ENCODE assay signal across 8 cellular contexts in genomic region chr7:128904381-128905197, GRCh38. TPM values are rescaled to one million over a fixed set of nuclear protein-coding genes. Genes with fewer than 3 reads are reported as not detected.
DNase-seq lines count a peak whose midpoint lies in the region; ATAC-seq, FAIRE-seq and TF ChIP-seq lines count a peak whose summit lies in the region.

No MANE protein-coding gene starts in this region.

- H3K9me3 ChIP-seq in HCT116 (ENCODE audit: control insufficient read depth in 1 of 2, insufficient read depth in 1 of 2, low read depth in 1 of 2, low read length in 2 of 2) (no peaks in the 10 kb centered on the region), K562 (replicated peaks; ENCODE audit: control insufficient read depth, insufficient read depth, low read depth, low read length) (peaks cover 2% of the 10 kb centered on the region; the same call in 1 of the 2 replicates)

- FAIRE-seq in K562 (lab: Jason Lieb, UNC), result peak; percentile 92

- WGBS in K562 (ENCODE audit: insufficient coverage, low coverage, missing lambda C conversion rate), result 5% methylated on average over 8 of the region's 8 CpGs

- ATAC-seq in HCT116, result peak; percentile 78
- peak; percentile 76 for ATAC-seq in K562
- no peak for ATAC-seq in HG03039 (IDR thresholded peaks at IDR 0.05; ENCODE audit: unreplicated experiment)

- H3K9me2 ChIP-seq in HCT116 (ENCODE audit: insufficient read depth), result no peaks in the 10 kb centered on the region

- H3K4me2 ChIP-seq in HCT116 (ENCODE audit: low read length) (peak overlapping the region; percentile 46), K562 (ENCODE audit: insufficient read depth, low read length) (no peak overlapping the region)

- CTCF ChIA-PET in HCT116 (lab: Charles Lee) (interaction anchor here (2.1 kb wide), 1 partner anchor 21 kb away, joined by 4 read pairs; no protein-coding TSS in a partner anchor), K562 (lab: Yijun Ruan, JAX; ENCODE audit: low intra/inter-chr PET ratio) (interaction anchor here (0.9 to 1.6 kb wide), 3 partner anchors 187 to 309 kb away, joined by 3 to 10 read pairs (median 5); no protein-coding TSS in a partner anchor)

- no peaks in the 10 kb centered on the region for H3K27me3 ChIP-seq in HCT116 (ENCODE audit: insufficient read depth, low read length)
- H3K27me3 ChIP-seq in K562 (ENCODE audit: control insufficient read depth in 2 of 2, insufficient read depth in 2 of 2, low read length in 2 of 2), result peaks cover 16 to 32% of the 10 kb centered on the region in 2 experiments

- in situ Hi-C loops in K562 (cut with MboI), result no loop called here

- TF ChIP-seq EP300 in K562 (IDR thresholded peaks at IDR 0.05; ENCODE audit: low read length), result no peak

- no peak overlapping the region for H3K4me3 ChIP-seq in HCT116 (replicated peaks in 1 of 2; ENCODE audit: low read depth in 1 of 2, low read length in 2 of 2)
- H3K4me3 ChIP-seq in K562, result no peak overlapping the region

- DNase-seq in SIG-M5 treated with dmso at 0.1 percent for 504 hours (lab: John Stamatoyannopoulos, UW; ENCODE audit: unreplicated experiment) (peak; percentile 62), SIG-M5 (lab: John Stamatoyannopoulos, UW) (no peak), HCT116 (ENCODE audit: low read depth, low spot score) (peak; percentile 52), NCI-H526 (lab: John Stamatoyannopoulos, UW) (peak; percentile 42 to 83), K562 (ENCODE audit: extremely low read depth in 1 of 4, low spot score in 3 of 4) (peak; percentile 64 to 78 (median 72)), iPS-NIHi7 (ENCODE audit: extremely low spot score) (peak; percentile 72), stromal cell of bone marrow (ENCODE audit: low read depth) (peak; percentile 31)

- POLR2A ChIA-PET in HCT116 (lab: Charles Lee) (no interaction called here), K562 (lab: Yijun Ruan, JAX) (interaction anchor here (0.5 to 0.6 kb wide), 2 partner anchors 92 to 213 kb away, joined by 3 read pairs; no protein-coding TSS in a partner anchor)

- RAD21 ChIA-PET in HCT116 (lab: Charles Lee; ENCODE audit: low non-redundant PET in 1 of 2, low total read pairs in 2 of 2, uncharacterized antibody in 2 of 2, unreplicated experiment in 2 of 2), result no interaction called here

- H3K79me2 ChIP-seq in HCT116 (ENCODE audit: insufficient read depth, low read length) (no peaks in the 10 kb centered on the region), K562 (ENCODE audit: control insufficient read depth, insufficient read depth, low read length) (no peaks in the 10 kb centered on the region)

- H4K20me1 ChIP-seq in HCT116 (ENCODE audit: insufficient read depth), result no peaks in the 10 kb centered on the region
- H4K20me1 ChIP-seq in K562 (replicated peaks; ENCODE audit: control insufficient read depth, insufficient read depth, low read length), result no peaks in the 10 kb centered on the region

- no peaks in the 10 kb centered on the region for H3K9me1 ChIP-seq in K562 (ENCODE audit: control insufficient read depth, insufficient read depth, low read length)

- H3K4me1 ChIP-seq in HCT116 (ENCODE audit: control insufficient read depth in 1 of 2, insufficient read depth in 2 of 2, low read length in 2 of 2), result peaks cover 7 to 27% of the 10 kb centered on the region in 2 experiments
- H3K4me1 ChIP-seq in K562 (replicated peaks in 1 of 2; ENCODE audit: control insufficient read depth in 2 of 2, insufficient read depth in 2 of 2, low read length in 2 of 2), result peaks cover 13 to 29% of the 10 kb centered on the region in 2 experiments

- H3K36me3 ChIP-seq in HCT116 (ENCODE audit: control insufficient read depth in 1 of 2, insufficient read depth in 2 of 2, low read length in 2 of 2) (no peaks in the 10 kb centered on the region), K562 (ENCODE audit: control insufficient read depth, insufficient read depth, low read length) (no peaks in the 10 kb centered on the region)

- H3K9ac ChIP-seq in HCT116 (ENCODE audit: low read length), result no peak overlapping the region
- peak overlapping the region in 1 of 2 experiments; percentile 26; a peak in 1 of 4 replicates for H3K9ac ChIP-seq in K562 (ENCODE audit: insufficient read depth in 1 of 2, low read depth in 2 of 2, low read length in 2 of 2)

- no peak overlapping the region for H3K27ac ChIP-seq in HCT116 (ENCODE audit: low read depth, low read length)
- H3K27ac ChIP-seq in K562 (ENCODE audit: extremely low read depth, low read depth, low read length), result no peak overlapping the region

- intact Hi-C loops in HCT116 (cut with micrococcal nuclease), result loop anchor here (1.0 to 2.0 kb wide), 2 partner anchors 187 to 306 kb away; no protein-coding TSS in a partner anchor
- intact Hi-C loops in K562 (cut with micrococcal nuclease), result loop anchor here (1.0 kb wide), 2 partner anchors 187 to 306 kb away; no protein-coding TSS in a partner anchor

- no peak for TF ChIP-seq POLR2A in HCT116 (IDR thresholded peaks at IDR 0.05; ENCODE audit: borderline replicate concordance, extremely low read depth, insufficient read depth, insufficient read length)
- TF ChIP-seq POLR2A in K562 (conservative IDR thresholded peaks at IDR 0.05), result no peak

- peak; percentile 63 to 82 (median 76) for TF ChIP-seq CTCF in HCT116 (IDR thresholded peaks at IDR 0.05 in 2 of 3, conservative IDR thresholded peaks at IDR 0.05 in 1 of 3; ENCODE audit: borderline replicate concordance in 1 of 3, insufficient read depth in 1 of 3, low read depth in 2 of 3, low read length in 2 of 3)
- peak; percentile 86 to 92 (median 91) for TF ChIP-seq CTCF in K562 (IDR thresholded peaks at IDR 0.05 in 2 of 3, conservative IDR thresholded peaks at IDR 0.05 in 1 of 3; ENCODE audit: insufficient read depth in 2 of 3, low read depth in 1 of 3, low read length in 3 of 3)

- no TSS peak for BruUV-seq in HCT116 (replicated peaks; lab: Mats Ljungman, UMichigan)
- BruUV-seq in K562 (replicated peaks; lab: Mats Ljungman, UMichigan), result no TSS peak

- peak; percentile 79 for TF ChIP-seq RAD21 in HCT116 (IDR thresholded peaks at IDR 0.05; ENCODE audit: low read depth)
- peak; percentile 60 to 79 for TF ChIP-seq RAD21 in K562 (CRISPR knock-in tag; conservative IDR thresholded peaks at IDR 0.05 in 1 of 2, IDR thresholded peaks at IDR 0.05 in 1 of 2)

- H2AFZ ChIP-seq in HCT116 (ENCODE audit: low read depth, low read length, poor library complexity, severe bottlenecking), result peak overlapping the region; percentile 95
- H2AFZ ChIP-seq in K562 (ENCODE audit: low read depth, low read length), result no peak overlapping the region

RNA-seq across cellular contexts. Expression of gene KCP, which starts 5.9 kb away (rescaled TPM):
- total RNA-seq in HCT116 (2021; ENCODE audit: unreplicated experiment) (1.6 TPM), K562 (2014; rRNA removed) (0.09 TPM in 1 of 2 replicates, not detected in the other), K562 (2014; rRNA removed; fragmentation: Illumina TruSeq; extraction: Trizol) (not detected in 2 replicates), K562 (2015; rRNA removed; fragmentation: Illumina TruSeq; extraction: Trizol) (0.15 TPM in 1 of 2 replicates, not detected in the other), K562 (2021) (0.16 TPM in 1 of 2 replicates, not detected in the other)
- polyA plus RNA-seq in HCT116 (2012), result 0.79 and 1.2 TPM in 2 replicates
- 0.19 and 2.1 TPM in 2 replicates for total RNA-seq in K562 (2011; cell fraction: chromatin; rRNA removed; ENCODE audit: low replicate concordance)
- 0.79 and 1.3 TPM in 2 replicates for total RNA-seq in K562 (2011; cell fraction: nucleolus; rRNA removed)
- total RNA-seq in K562 (2011; cell fraction: nucleoplasm; rRNA removed), result 0.73 and 0.84 TPM in 2 replicates
- polyA plus RNA-seq in K562 (2011; rRNA removed) (0.07 and 0.09 TPM in 2 replicates), K562 (2014; fragmentation: Illumina TruSeq; extraction: Trizol) (not detected in 2 replicates), K562 (2014; fragmentation: Nextera tagmentation; extraction: Ambion mirVana) (under 1 TPM; 0.06 to 0.17 TPM), K562 (2014; rRNA removed) (0.09 and 0.15 TPM in 2 replicates)
- 0.15 TPM in 1 of 2 replicates, not detected in the other for polyA plus RNA-seq in K562 (2011; cell fraction: cytosol; rRNA removed)
- polyA plus RNA-seq in K562 (2011; cell fraction: nucleus; rRNA removed), result 0.86 and 1.5 TPM in 2 replicates
- 0.34 and 3.9 TPM in 2 replicates for polyA plus RNA-seq in K562 (2012)
- 0.11 TPM in 1 of 2 replicates, not detected in the other for polyA minus RNA-seq in K562 (2011; rRNA and poly(A)+ RNA removed)
- polyA minus RNA-seq in K562 (2011; cell fraction: cytosol; rRNA and poly(A)+ RNA removed), result not detected in 2 replicates
- 0.54 and 0.67 TPM in 2 replicates for polyA minus RNA-seq in K562 (2011; cell fraction: nucleus; rRNA and poly(A)+ RNA removed)

RNA-seq across cellular contexts. Expression of gene IRF5, which starts 33.1 kb away (rescaled TPM):
- total RNA-seq in HCT116 (2021; ENCODE audit: unreplicated experiment) (16.5 TPM), K562 (2014; rRNA removed) (not detected in 2 replicates), K562 (2014; rRNA removed; fragmentation: Illumina TruSeq; extraction: Trizol) (not detected in 2 replicates), K562 (2015; rRNA removed; fragmentation: Illumina TruSeq; extraction: Trizol) (not detected in 2 replicates), K562 (2021) (0.04 and 0.20 TPM in 2 replicates)
- polyA plus RNA-seq in HCT116 (2012), result 13.0 and 13.4 TPM in 2 replicates
- not detected in 2 replicates for total RNA-seq in K562 (2011; cell fraction: chromatin; rRNA removed; ENCODE audit: low replicate concordance)
- total RNA-seq in K562 (2011; cell fraction: nucleolus; rRNA removed), result not detected in 2 replicates
- not detected in 2 replicates for total RNA-seq in K562 (2011; cell fraction: nucleoplasm; rRNA removed)
- polyA plus RNA-seq in K562 (2011; rRNA removed) (not detected in 2 replicates), K562 (2014; fragmentation: Illumina TruSeq; extraction: Trizol) (not detected in 2 replicates), K562 (2014; fragmentation: Nextera tagmentation; extraction: Ambion mirVana) (not detected), K562 (2014; rRNA removed) (not detected in 2 replicates)
- polyA plus RNA-seq in K562 (2011; cell fraction: cytosol; rRNA removed), result not detected in 2 replicates
- polyA plus RNA-seq in K562 (2011; cell fraction: nucleus; rRNA removed), result 0.08 and 0.09 TPM in 2 replicates
- 0.10 TPM in 1 of 2 replicates, not detected in the other for polyA plus RNA-seq in K562 (2012)
- not detected in 2 replicates for polyA minus RNA-seq in K562 (2011; rRNA and poly(A)+ RNA removed)
- not detected in 2 replicates for polyA minus RNA-seq in K562 (2011; cell fraction: cytosol; rRNA and poly(A)+ RNA removed)
- polyA minus RNA-seq in K562 (2011; cell fraction: nucleus; rRNA and poly(A)+ RNA removed), result not detected in 2 replicates

RNA-seq across cellular contexts. Expression of gene ATP6V1F, which starts 41.9 kb away (rescaled TPM):
- 149 TPM for total RNA-seq in HCT116 (2021; ENCODE audit: unreplicated experiment)
- 223 and 261 TPM in 2 replicates for polyA plus RNA-seq in HCT116 (2012)
- total RNA-seq in K562 (2011; cell fraction: chromatin; rRNA removed; ENCODE audit: low replicate concordance), result 21.6 and 54.5 TPM in 2 replicates
- 72.7 and 74.7 TPM in 2 replicates for total RNA-seq in K562 (2011; cell fraction: nucleolus; rRNA removed)
- 70.9 and 89.2 TPM in 2 replicates for total RNA-seq in K562 (2011; cell fraction: nucleoplasm; rRNA removed)
- 265 and 341 TPM in 2 replicates for total RNA-seq in K562 (2014; rRNA removed)
- 174 and 206 TPM in 2 replicates for total RNA-seq in K562 (2014; rRNA removed; fragmentation: Illumina TruSeq; extraction: Trizol)
- total RNA-seq in K562 (2015; rRNA removed; fragmentation: Illumina TruSeq; extraction: Trizol), result 332 and 336 TPM in 2 replicates
- 378 and 393 TPM in 2 replicates for total RNA-seq in K562 (2021)
- polyA plus RNA-seq in K562 (2011; rRNA removed), result 507 and 542 TPM in 2 replicates
- polyA plus RNA-seq in K562 (2011; cell fraction: cytosol; rRNA removed), result 869 and 1,641 TPM in 2 replicates
- polyA plus RNA-seq in K562 (2011; cell fraction: nucleus; rRNA removed), result 256 and 267 TPM in 2 replicates
- 454 and 820 TPM in 2 replicates for polyA plus RNA-seq in K562 (2012)
- 604 and 714 TPM in 2 replicates for polyA plus RNA-seq in K562 (2014; fragmentation: Illumina TruSeq; extraction: Trizol)
- polyA plus RNA-seq in K562 (2014; fragmentation: Nextera tagmentation; extraction: Ambion mirVana), result 1,000 to 10,000 TPM in 1 of 2 experiments, 100 to 1,000 TPM in 1; 733 to 1,123 TPM
- 568 and 645 TPM in 2 replicates for polyA plus RNA-seq in K562 (2014; rRNA removed)
- 83.2 and 101 TPM in 2 replicates for polyA minus RNA-seq in K562 (2011; rRNA and poly(A)+ RNA removed)
- polyA minus RNA-seq in K562 (2011; cell fraction: cytosol; rRNA and poly(A)+ RNA removed), result 93.9 and 97.2 TPM in 2 replicates
- polyA minus RNA-seq in K562 (2011; cell fraction: nucleus; rRNA and poly(A)+ RNA removed), result 35.3 and 68.5 TPM in 2 replicates

Comparison
In these comparisons a context has a peak if more than half of its experiments do, and no peak if none do; other contexts are left out.
1. RNA of gene IRF5, which starts 33.1 kb away (total RNA-seq): 16.5 TPM in HCT116 (single experiment); 0.04 to 0.20 TPM in K562; every median in the first group is over 10 times any median in the second.